Comparison of ENCODE assay signal across 8 cellular contexts in genomic region chr2:30165050-30165520, GRCh38. TPM values are rescaled to one million over a fixed set of nuclear protein-coding genes. Genes with fewer than 3 reads are reported as not detected.
DNase-seq lines count a peak whose midpoint lies in the region; TF ChIP-seq lines count a peak whose summit lies in the region.

No MANE protein-coding gene starts in this region.

- no peak overlapping the region for H2BK20ac ChIP-seq in H9 (ENCODE audit: low read depth, low read length, poor library complexity, severe bottlenecking)

- H3K4me1 ChIP-seq in H9 (ENCODE audit: insufficient read depth, low read length), result no peaks in the 10 kb centered on the region
- H3K4me1 ChIP-seq in Peyer's patch, result no peaks in the 10 kb centered on the region
- peaks cover 14% of the 10 kb centered on the region for H3K4me1 ChIP-seq in vagina

- H3K4me3 Mint-ChIP-seq in H9, result no peak overlapping the region
- H3K4me3 Mint-ChIP-seq in activated T-helper 1 cell treated with anti-CD3 and anti-CD28 coated beads, Interleukin-12 subunit alpha, Interleukin-12 subunit beta, Interleukin-2, Interleukin-4 antibody, amounts not matched to agents 30 ng/mL and 10 ng/mL and 1 ng/mL, durations not matched to agents 14 hours and 24 hours and 36 hours, result no peak overlapping the region

- H2BK120ac ChIP-seq in H9 (ENCODE audit: low read depth, low read length, poor library complexity, severe bottlenecking), result no peak overlapping the region

- H3K56ac ChIP-seq in H9 (ENCODE audit: insufficient read length, low read depth, low read length), result no peak overlapping the region

- H3K36me3 Mint-ChIP-seq in H9 (ENCODE audit: insufficient read depth in 1 of 3, low read depth in 3 of 3), result peaks cover 0 to 5% (median 4%) of the 10 kb centered on the region in 3 experiments; a peak in 5 of 7 replicates
- peaks cover 7% of the 10 kb centered on the region for H3K36me3 Mint-ChIP-seq in activated T-helper 1 cell treated with anti-CD3 and anti-CD28 coated beads, Interleukin-12 subunit alpha, Interleukin-12 subunit beta, Interleukin-2, Interleukin-4 antibody, amounts not matched to agents 30 ng/mL and 10 ng/mL and 1 ng/mL, durations not matched to agents 14 hours and 24 hours and 36 hours (ENCODE audit: low read depth)

- TF ChIP-seq POLR2A in Peyer's patch (IDR thresholded peaks at IDR 0.05) (no peak), vagina (IDR thresholded peaks at IDR 0.05) (no peak)

- no peaks in the 10 kb centered on the region for H3K23me2 ChIP-seq in H9 (ENCODE audit: insufficient read length, low read depth, low read length, poor library complexity, severe bottlenecking)

- TF ChIP-seq CTCF in H9 (conservative IDR thresholded peaks at IDR 0.05) (peak; percentile 96), Peyer's patch (IDR thresholded peaks at IDR 0.05) (peak; percentile 83 to 90 (median 86)), vagina (IDR thresholded peaks at IDR 0.05) (peak; percentile 71 to 88 (median 75))

- H2BK12ac ChIP-seq in H9 (ENCODE audit: insufficient read length, low read depth, low read length), result no peak overlapping the region

- no peak overlapping the region for H3T11ph ChIP-seq in H9 (ENCODE audit: low read length)

- H3K36me3 ChIP-seq in Peyer's patch (peaks cover 0 to 6% (median 0%) of the 10 kb centered on the region in 3 donors), vagina (peaks cover 0 to 4% of the 10 kb centered on the region in 2 donors)

- DNase-seq in GM03348 (ENCODE audit: low spot score) (peak; percentile 92), H9 (peak; percentile 82), LoVo (ENCODE audit: low spot score) (peak; percentile 73), Peyer's patch (peak in 2 of 3 donors; percentile 52 to 75), fibroblast of the conjunctiva (ENCODE audit: low read depth) (peak; percentile 94), nucleus accumbens (lab: John Stamatoyannopoulos, UW) (peak in 39 of 56 donors; percentile 3 to 68 (median 21)), vagina (ENCODE audit: extremely low spot score in 2 of 2) (no peak)
- peak; percentile 62 for DNase-seq in activated T-helper 1 cell treated with anti-CD3 and anti-CD28 coated beads, Interleukin-12 subunit alpha, Interleukin-12 subunit beta, Interleukin-2, Interleukin-4 antibody, amounts not matched to agents 30 ng/mL and 10 ng/mL and 1 ng/mL, durations not matched to agents 14 hours and 24 hours and 36 hours (ENCODE audit: low spot score)

- no peaks in the 10 kb centered on the region for H3K79me2 ChIP-seq in H9 (ENCODE audit: insufficient read depth, low read length)

- H3K27me3 Mint-ChIP-seq in H9 (ENCODE audit: low read depth), result no peaks in the 10 kb centered on the region
- H3K27me3 Mint-ChIP-seq in activated T-helper 1 cell treated with anti-CD3 and anti-CD28 coated beads, Interleukin-12 subunit alpha, Interleukin-12 subunit beta, Interleukin-2, Interleukin-4 antibody, amounts not matched to agents 30 ng/mL and 10 ng/mL and 1 ng/mL, durations not matched to agents 14 hours and 24 hours and 36 hours (ENCODE audit: insufficient read depth), result peaks cover 3% of the 10 kb centered on the region

- H3K27ac ChIP-seq in H9 (ENCODE audit: insufficient read length, low read depth, low read length) (no peak overlapping the region), Peyer's patch (no peak overlapping the region), vagina (no peak overlapping the region)

- no peak overlapping the region for H2AK5ac ChIP-seq in H9 (ENCODE audit: insufficient read length, low read length)

- intact Hi-C loops in activated T-helper 1 cell treated with anti-CD3 and anti-CD28 coated beads, Interleukin-12 subunit alpha, Interleukin-12 subunit beta, Interleukin-2, Interleukin-4 antibody, amounts not matched to agents 30 ng/mL and 10 ng/mL and 1 ng/mL, durations not matched to agents 14 hours and 24 hours and 36 hours (cut with micrococcal nuclease), result loop anchor here (1.0 to 5.0 kb wide), 10 partner anchors 43 to 1359 kb away; no protein-coding TSS in a partner anchor
- intact Hi-C loops in vagina (cut with DNase I), result loop anchor here (5.0 kb wide), 1 partner anchor 532 kb away; no protein-coding TSS in a partner anchor

- H3K79me1 ChIP-seq in H9 (ENCODE audit: insufficient read depth, low read depth, low read length, poor library complexity, severe bottlenecking), result no peaks in the 10 kb centered on the region

- H3K18ac ChIP-seq in H9 (ENCODE audit: insufficient read length, low read depth, low read length), result no peak overlapping the region

- no peak overlapping the region for H3K27ac Mint-ChIP-seq in H9
- H3K27ac Mint-ChIP-seq in activated T-helper 1 cell treated with anti-CD3 and anti-CD28 coated beads, Interleukin-12 subunit alpha, Interleukin-12 subunit beta, Interleukin-2, Interleukin-4 antibody, amounts not matched to agents 30 ng/mL and 10 ng/mL and 1 ng/mL, durations not matched to agents 14 hours and 24 hours and 36 hours, result no peak overlapping the region

- H3K4me3 ChIP-seq in Peyer's patch (no peak overlapping the region), vagina (no peak overlapping the region)

- no peak overlapping the region for H4K91ac ChIP-seq in H9 (ENCODE audit: insufficient read length, low read depth, low read length)

- H3K23ac ChIP-seq in H9 (ENCODE audit: insufficient read length, low read depth, low read length), result no peak overlapping the region

- H3K4me1 Mint-ChIP-seq in H9, result peaks cover 12 to 15% of the 10 kb centered on the region in 2 experiments
- H3K4me1 Mint-ChIP-seq in activated T-helper 1 cell treated with anti-CD3 and anti-CD28 coated beads, Interleukin-12 subunit alpha, Interleukin-12 subunit beta, Interleukin-2, Interleukin-4 antibody, amounts not matched to agents 30 ng/mL and 10 ng/mL and 1 ng/mL, durations not matched to agents 14 hours and 24 hours and 36 hours (ENCODE audit: low read depth), result peaks cover 5% of the 10 kb centered on the region

- H3K9me3 ChIP-seq in H9 (ENCODE audit: control insufficient read depth, low read depth, low read length) (no peaks in the 10 kb centered on the region), Peyer's patch (no peaks in the 10 kb centered on the region), vagina (no peaks in the 10 kb centered on the region)

- H3K4ac ChIP-seq in H9 (ENCODE audit: low read depth, low read length), result no peak overlapping the region

- no peak overlapping the region for H4K8ac ChIP-seq in H9 (replicated peaks; ENCODE audit: insufficient read length, low read depth, low read length)

- no peak overlapping the region for H3K9ac ChIP-seq in H9 (ENCODE audit: extremely low read depth, insufficient read length, low read length)

- no peak overlapping the region for H2AFZ ChIP-seq in H9 (ENCODE audit: low read length)

- no peaks in the 10 kb centered on the region for H4K20me1 ChIP-seq in H9 (ENCODE audit: control insufficient read depth, insufficient read depth, insufficient read length)

- H3K4me2 ChIP-seq in H9 (ENCODE audit: insufficient read depth, insufficient read length, low read length), result no peak overlapping the region

- no peak overlapping the region for H4K5ac ChIP-seq in H9 (ENCODE audit: insufficient read length, low read depth, low read length)

- H2BK15ac ChIP-seq in H9 (ENCODE audit: low read depth, low read length), result no peak overlapping the region

- no peak overlapping the region for H3K14ac ChIP-seq in H9 (ENCODE audit: insufficient read depth, low read length)

- WGBS in H9 (ENCODE audit: extremely low coverage, insufficient read length, low lambda C conversion rate), result no CpG with 5 or more reads among the region's 7 CpGs

- H3K9me3 Mint-ChIP-seq in H9, result no peaks in the 10 kb centered on the region
- H3K9me3 Mint-ChIP-seq in activated T-helper 1 cell treated with anti-CD3 and anti-CD28 coated beads, Interleukin-12 subunit alpha, Interleukin-12 subunit beta, Interleukin-2, Interleukin-4 antibody, amounts not matched to agents 30 ng/mL and 10 ng/mL and 1 ng/mL, durations not matched to agents 14 hours and 24 hours and 36 hours, result no peaks in the 10 kb centered on the region

- H2BK5ac ChIP-seq in H9 (ENCODE audit: insufficient read length, low read length), result no peak overlapping the region

- H3K27me3 ChIP-seq in H9 (ENCODE audit: insufficient read depth, low read length) (no peaks in the 10 kb centered on the region), Peyer's patch (no peaks in the 10 kb centered on the region), vagina (no peaks in the 10 kb centered on the region)

RNA-seq across cellular contexts. Expression of gene YPEL5, which starts 18.3 kb away (rescaled TPM):
- total RNA-seq in H9 (2021) (28.3 and 28.5 TPM in 2 replicates), Peyer's patch (10 to 100 TPM; 39.8 to 75.1 (median 59.0) TPM), vagina (83.5 TPM)
- 25.1 and 27.3 TPM in 2 replicates for total RNA-seq in activated T-helper 1 cell treated with anti-CD3 and anti-CD28 coated beads, Interleukin-12 subunit alpha, Interleukin-12 subunit beta, Interleukin-2, Interleukin-4 antibody, amounts not matched to agents 30 ng/mL and 10 ng/mL and 1 ng/mL, durations not matched to agents 14 hours and 24 hours and 36 hours

Comparison
In these comparisons a context has a peak if more than half of its experiments do, and no peak if none do; other contexts are left out.
1. DNase-seq: peak in GM03348 (single experiment), H9 (single experiment), LoVo (single experiment), Peyer's patch (2 of 3), activated T-helper 1 cell treated with anti-CD3 and anti-CD28 coated beads, Interleukin-12 subunit alpha, Interleukin-12 subunit beta, Interleukin-2, Interleukin-4 antibody, amounts not matched to agents 30 ng/mL and 10 ng/mL and 1 ng/mL, durations not matched to agents 14 hours and 24 hours and 36 hours (single experiment), fibroblast of the conjunctiva (single experiment) and nucleus accumbens (39 of 56); none in vagina (0 of 2).
2. Peak in every context shown above with its lines, with median percentiles within 50 percentile points of each other: CTCF ChIP-seq.